In genomic region chr11:133920109-133920990, GRCh38 we compare ENCODE assay signal across 1 cellular context.
TF ChIP-seq lines count a peak whose summit lies in the region.

No MANE protein-coding gene starts in this region.

TF ChIP-seq in GM23338, 12 proteins besides CTCF, POLR2A, EP300 and RAD21 (continued from another document):
- TF ChIP-seq ZNF462 (CRISPR knock-in tag; IDR thresholded peaks at IDR 0.05) = no peak
- TF ChIP-seq POLR2AphosphoS5 (IDR thresholded peaks at IDR 0.05; ENCODE audit: low read depth) = no peak
- no peak for TF ChIP-seq EZH2 (IDR thresholded peaks at IDR 0.05; ENCODE audit: low read depth, unreplicated experiment)
